1 cellular context compared by ENCODE assay signal in genomic region chr15:83327041-83327440, GRCh38.
TF ChIP-seq lines count a peak whose summit lies in the region.

No MANE protein-coding gene starts in this region.

TF ChIP-seq in H1, 55 proteins besides CTCF, POLR2A, EP300 and RAD21:
- TF ChIP-seq SP1 (IDR thresholded peaks at IDR 0.05; ENCODE audit: low read depth, low read length) (no peak), YY1 (IDR thresholded peaks at IDR 0.05; ENCODE audit: low read depth, low read length) (no peak), GABPA (IDR thresholded peaks at IDR 0.05; ENCODE audit: borderline replicate concordance, insufficient read depth, low read length) (no peak), SIX5 (IDR thresholded peaks at IDR 0.05; ENCODE audit: low read depth, low read length) (no peak), SIN3A (conservative IDR thresholded peaks at IDR 0.05 in 1 of 2, IDR thresholded peaks at IDR 0.05 in 1 of 2; ENCODE audit: low read depth in 1 of 2, low read length in 2 of 2) (no peak)
